8 cellular contexts compared by ENCODE assay signal in the genomic region with DNA sequence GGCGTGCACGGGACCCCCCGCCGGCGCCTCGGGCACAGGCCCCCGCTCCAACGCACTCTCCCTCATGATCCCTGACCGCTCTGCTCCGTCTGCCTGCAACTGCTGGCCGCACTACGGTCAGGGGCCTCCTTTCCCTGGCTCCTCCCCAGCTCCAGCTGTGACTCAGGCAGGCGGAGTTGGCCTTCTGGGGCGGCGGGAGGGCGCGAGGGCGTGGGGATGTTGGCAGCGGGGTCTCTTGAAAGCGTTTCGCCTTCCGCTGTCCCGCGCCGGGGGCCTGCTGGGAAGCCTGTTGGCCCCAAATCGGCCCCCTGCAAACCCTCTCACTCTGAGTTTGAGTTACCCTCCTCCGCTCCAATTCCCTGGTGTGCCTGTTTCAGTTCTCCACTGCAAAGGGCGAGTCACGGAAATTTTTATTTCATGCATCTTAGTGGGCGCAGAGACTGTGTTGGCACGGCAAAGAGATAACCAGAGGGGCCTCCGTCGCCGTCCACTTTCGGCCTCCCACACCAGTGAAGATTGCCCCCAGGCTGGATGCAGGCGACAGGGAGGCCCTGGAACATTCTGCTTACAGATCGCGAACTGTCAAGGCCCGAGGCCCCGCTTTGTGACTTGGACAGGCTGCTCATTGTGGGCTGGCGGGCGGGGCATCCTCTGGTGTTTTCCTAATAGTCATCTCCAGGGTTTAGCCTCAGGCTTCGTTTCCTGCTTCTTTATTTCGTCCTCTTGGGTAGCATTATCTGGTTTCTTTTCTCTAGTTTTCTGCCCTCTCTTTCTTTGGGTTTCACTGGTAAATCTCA. TPM values are rescaled to one million over a fixed set of nuclear protein-coding genes. Genes with fewer than 3 reads are reported as not detected.
DNase-seq lines count a peak whose midpoint lies in the region; ATAC-seq and TF ChIP-seq lines count a peak whose summit lies in the region.

CAVIN3 (minus strand) TSS at position 91 of the 797 bp plus-strand sequence; CDS start at position 66, 25 bp downstream.

- peaks cover 40% of the 10 kb centered on the region for H3K4me1 Mint-ChIP-seq in activated naive CD8-positive, alpha-beta T cell treated with anti-CD3 and anti-CD28 coated beads for 36 hours

- H3K27me3 Mint-ChIP-seq in activated naive CD8-positive, alpha-beta T cell treated with anti-CD3 and anti-CD28 coated beads for 36 hours = peaks cover 63% of the 10 kb centered on the region

- peak within 1 kb of the TSS; percentile 87 for H3K4me3 ChIP-seq in AG10803 (ENCODE audit: low read length)

- DNase-seq in AG10803 (ENCODE audit: low read depth) (peak; percentile 83), GM20000 (ENCODE audit: low spot score) (peak; percentile 68), LoVo (ENCODE audit: low spot score) (peak; percentile 50), Right ventricle myocardium superior (peak; percentile 91), pulmonary artery endothelial cell (ENCODE audit: low read depth, low spot score) (no peak), Kasumi-1 (lab: John Stamatoyannopoulos, UW) (no peak)
- peak; percentile 87 for DNase-seq in activated naive CD8-positive, alpha-beta T cell treated with anti-CD3 and anti-CD28 coated beads for 36 hours

- H3K36me3 Mint-ChIP-seq in activated naive CD8-positive, alpha-beta T cell treated with anti-CD3 and anti-CD28 coated beads for 36 hours = peaks cover 7% of the 10 kb centered on the region

- no peaks in the 10 kb centered on the region for H3K9me3 Mint-ChIP-seq in activated naive CD8-positive, alpha-beta T cell treated with anti-CD3 and anti-CD28 coated beads for 36 hours

- no peak for TF ChIP-seq CTCF in AG10803 (conservative IDR thresholded peaks at IDR 0.05; ENCODE audit: low read length)
- TF ChIP-seq CTCF in GM20000 (IDR thresholded peaks at IDR 0.05; ENCODE audit: extremely low read depth, missing control alignments) = no peak

- peak; percentile 80 for ATAC-seq in Right ventricle myocardium superior (ENCODE audit: poor library complexity)
- ATAC-seq in GM18519 (IDR thresholded peaks at IDR 0.05; ENCODE audit: low FRiP score, unreplicated experiment) = no peak

- intact Hi-C loops in Right ventricle myocardium superior (cut with DNase I) = no loop called here

- H3K27ac Mint-ChIP-seq in activated naive CD8-positive, alpha-beta T cell treated with anti-CD3 and anti-CD28 coated beads for 36 hours = peak within 1 kb of the TSS; percentile 97

- H3K4me3 Mint-ChIP-seq in activated naive CD8-positive, alpha-beta T cell treated with anti-CD3 and anti-CD28 coated beads for 36 hours = peak within 1 kb of the TSS; percentile 79

RNA-seq across cellular contexts. Expression of gene CAVIN3, which starts in this region (rescaled TPM):
- 10 to 100 TPM; 26.3 to 30.0 TPM for total RNA-seq in activated naive CD8-positive, alpha-beta T cell treated with anti-CD3 and anti-CD28 coated beads for 36 hours
- 33.9 TPM for total RNA-seq in Right ventricle myocardium superior
- 62.8 and 94.6 TPM in 2 replicates for total RNA-seq in pulmonary artery endothelial cell

Comparison
In these comparisons a context has a peak if more than half of its experiments do, and no peak if none do; other contexts are left out.
1. DNase-seq: peak in AG10803 (single experiment), GM20000 (single experiment), LoVo (single experiment), activated naive CD8-positive, alpha-beta T cell treated with anti-CD3 and anti-CD28 coated beads for 36 hours (single experiment) and Right ventricle myocardium superior (single experiment); none in pulmonary artery endothelial cell (single experiment) and Kasumi-1 (0 of 2).